1 cellular context compared by ENCODE assay signal in the genomic region with DNA sequence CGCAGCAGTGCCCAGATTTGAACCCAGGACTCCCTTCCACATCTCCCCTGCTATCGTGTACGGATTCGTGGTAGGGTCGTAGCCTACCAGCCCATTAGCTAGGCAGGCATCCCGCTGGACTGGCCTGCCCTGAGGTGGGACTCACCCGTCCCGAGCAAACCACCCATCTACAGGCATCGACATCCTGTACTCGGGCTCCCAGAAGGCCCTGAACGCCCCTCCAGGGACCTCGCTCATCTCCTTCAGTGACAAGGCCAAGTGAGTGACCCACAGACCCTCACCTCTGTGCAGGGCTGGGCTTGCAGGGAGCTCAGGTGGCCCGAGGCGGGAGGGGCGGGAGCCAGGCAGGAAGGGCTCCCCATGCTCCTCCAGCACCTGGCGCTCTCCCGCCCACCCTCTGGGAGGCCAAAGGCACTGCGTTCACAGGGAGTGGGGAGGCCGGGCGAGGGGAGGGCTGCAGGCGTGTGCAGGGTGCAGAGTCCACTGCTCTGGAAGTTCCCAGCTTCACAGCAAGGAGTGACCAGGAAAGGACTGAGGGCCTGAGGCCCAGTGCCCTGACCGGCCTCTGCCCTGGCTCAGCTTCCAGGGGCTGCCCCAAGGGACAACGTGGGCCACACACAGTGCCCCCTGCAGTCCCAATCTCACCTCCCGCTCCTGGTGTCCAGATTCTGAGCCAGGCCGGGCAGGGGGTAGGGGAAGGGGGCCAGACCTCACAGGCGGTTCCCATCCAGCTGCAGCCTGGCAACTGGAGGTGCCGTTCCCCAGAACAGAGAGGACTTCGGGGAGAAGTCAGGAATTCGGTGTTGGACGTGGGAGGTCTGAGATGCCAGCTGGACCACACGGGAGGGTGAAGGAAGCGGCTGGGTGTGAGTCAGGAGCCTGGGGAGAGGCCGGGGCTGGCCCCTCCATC.
TF ChIP-seq lines count a peak whose summit lies in the region.

No MANE protein-coding gene starts in this region.

TF ChIP-seq in HepG2, 621 proteins besides CTCF, POLR2A, EP300 and RAD21 (continued from another document and continues in another):
- TF ChIP-seq ZNF687 (CRISPR knock-in tag; IDR thresholded peaks at IDR 0.05) (peak; percentile 100), TBX2 (CRISPR knock-in tag; IDR thresholded peaks at IDR 0.05; ENCODE audit: borderline replicate concordance) (peak; percentile 98), FOXK1 (CRISPR knock-in tag; IDR thresholded peaks at IDR 0.05; ENCODE audit: borderline replicate concordance, low read depth) (peak; percentile 59), ZNF784 (CRISPR knock-in tag; IDR thresholded peaks at IDR 0.05; ENCODE audit: borderline replicate concordance) (peak; percentile 95), TBX3 (IDR thresholded peaks at IDR 0.05; ENCODE audit: borderline replicate concordance) (peak; percentile 54; the same call in 1 of the 2 replicates), ZFP1 (CRISPR knock-in tag; IDR thresholded peaks at IDR 0.05) (peak; percentile 75; the same call in 1 of the 2 replicates), CSRNP2 (CRISPR knock-in tag; conservative IDR thresholded peaks at IDR 0.05; ENCODE audit: low read depth) (no peak), PRMT3 (CRISPR knock-in tag; IDR thresholded peaks at IDR 0.05; ENCODE audit: borderline replicate concordance, low read depth) (peak; percentile 68; the same call in 1 of the 2 replicates), KLF13 (CRISPR knock-in tag; IDR thresholded peaks at IDR 0.05) (peak; percentile 54; the same call in 1 of the 2 replicates), ISX (CRISPR knock-in tag; conservative IDR thresholded peaks at IDR 0.05) (no peak), NR2F2 (IDR thresholded peaks at IDR 0.05; ENCODE audit: borderline replicate concordance, low read depth) (no peak), HHEX (CRISPR knock-in tag; IDR thresholded peaks at IDR 0.05) (no peak; the same call in 1 of the 2 replicates), RNF219 (CRISPR knock-in tag; IDR thresholded peaks at IDR 0.05) (no peak; the same call in 1 of the 2 replicates), ZNF562 (CRISPR knock-in tag; IDR thresholded peaks at IDR 0.05; ENCODE audit: borderline replicate concordance) (no peak), SRSF1 (optimal IDR thresholded peaks at IDR 0.05; ENCODE audit: low read depth, low read length) (peak; percentile 81), ZNF781 (CRISPR knock-in tag; IDR thresholded peaks at IDR 0.05; ENCODE audit: borderline replicate concordance, not compliant biosample characterization) (no peak), SETDB1 (CRISPR knock-in tag; IDR thresholded peaks at IDR 0.05; ENCODE audit: borderline replicate concordance) (no peak), ZNF460 (CRISPR knock-in tag; IDR thresholded peaks at IDR 0.05; ENCODE audit: borderline replicate concordance) (peak; percentile 42; the same call in 1 of the 2 replicates), MAZ (IDR thresholded peaks at IDR 0.05; ENCODE audit: borderline replicate concordance, low read depth, low read length) (peak; percentile 95), MAZ (CRISPR knock-in tag; IDR thresholded peaks at IDR 0.05; ENCODE audit: low read depth) (peak; percentile 100), GTF3A (CRISPR knock-in tag; conservative IDR thresholded peaks at IDR 0.05) (no peak), SP4 (CRISPR knock-in tag; IDR thresholded peaks at IDR 0.05) (peak; percentile 93), PPARG (CRISPR knock-in tag; conservative IDR thresholded peaks at IDR 0.05) (peak; percentile 83), FOXJ3 (CRISPR knock-in tag; IDR thresholded peaks at IDR 0.05; ENCODE audit: borderline replicate concordance) (no peak), SNAPC2 (CRISPR knock-in tag; IDR thresholded peaks at IDR 0.05) (no peak), MTF1 (CRISPR knock-in tag; IDR thresholded peaks at IDR 0.05) (no peak), CBX1 (IDR thresholded peaks at IDR 0.05; ENCODE audit: low read depth) (no peak), ZNF883 (CRISPR knock-in tag; IDR thresholded peaks at IDR 0.05; ENCODE audit: not compliant biosample characterization) (peak; percentile 48), SIX1 (CRISPR knock-in tag; IDR thresholded peaks at IDR 0.05; ENCODE audit: borderline replicate concordance) (no peak; the same call in 1 of the 2 replicates), ZNF660 (CRISPR knock-in tag; IDR thresholded peaks at IDR 0.05; ENCODE audit: borderline replicate concordance, low read depth) (no peak), ZFP36L2 (CRISPR knock-in tag; IDR thresholded peaks at IDR 0.05) (no peak; the same call in 1 of the 2 replicates), TMF1 (CRISPR knock-in tag; IDR thresholded peaks at IDR 0.05; ENCODE audit: low read depth) (peak; percentile 44; the same call in 1 of the 2 replicates)
- TF ChIP-seq, protein P1, sequence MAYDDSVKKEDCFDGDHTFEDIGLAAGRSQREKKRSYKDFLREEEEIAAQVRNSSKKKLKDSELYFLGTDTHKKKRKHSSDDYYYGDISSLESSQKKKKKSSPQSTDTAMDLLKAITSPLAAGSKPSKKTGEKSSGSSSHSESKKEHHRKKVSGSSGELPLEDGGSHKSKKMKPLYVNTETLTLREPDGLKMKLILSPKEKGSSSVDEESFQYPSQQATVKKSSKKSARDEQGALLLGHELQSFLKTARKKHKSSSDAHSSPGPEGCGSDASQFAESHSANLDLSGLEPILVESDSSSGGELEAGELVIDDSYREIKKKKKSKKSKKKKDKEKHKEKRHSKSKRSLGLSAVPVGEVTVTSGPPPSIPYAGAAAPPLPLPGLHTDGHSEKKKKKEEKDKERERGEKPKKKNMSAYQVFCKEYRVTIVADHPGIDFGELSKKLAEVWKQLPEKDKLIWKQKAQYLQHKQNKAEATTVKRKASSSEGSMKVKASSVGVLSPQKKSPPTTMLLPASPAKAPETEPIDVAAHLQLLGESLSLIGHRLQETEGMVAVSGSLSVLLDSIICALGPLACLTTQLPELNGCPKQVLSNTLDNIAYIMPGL (CRISPR knock-in tag; IDR thresholded peaks at IDR 0.05; ENCODE audit: borderline replicate concordance in 1 of 2, low read depth in 1 of 2) = peak; percentile 71 to 83; a peak in 3 of 4 replicates
- TF ChIP-seq, protein P2, sequence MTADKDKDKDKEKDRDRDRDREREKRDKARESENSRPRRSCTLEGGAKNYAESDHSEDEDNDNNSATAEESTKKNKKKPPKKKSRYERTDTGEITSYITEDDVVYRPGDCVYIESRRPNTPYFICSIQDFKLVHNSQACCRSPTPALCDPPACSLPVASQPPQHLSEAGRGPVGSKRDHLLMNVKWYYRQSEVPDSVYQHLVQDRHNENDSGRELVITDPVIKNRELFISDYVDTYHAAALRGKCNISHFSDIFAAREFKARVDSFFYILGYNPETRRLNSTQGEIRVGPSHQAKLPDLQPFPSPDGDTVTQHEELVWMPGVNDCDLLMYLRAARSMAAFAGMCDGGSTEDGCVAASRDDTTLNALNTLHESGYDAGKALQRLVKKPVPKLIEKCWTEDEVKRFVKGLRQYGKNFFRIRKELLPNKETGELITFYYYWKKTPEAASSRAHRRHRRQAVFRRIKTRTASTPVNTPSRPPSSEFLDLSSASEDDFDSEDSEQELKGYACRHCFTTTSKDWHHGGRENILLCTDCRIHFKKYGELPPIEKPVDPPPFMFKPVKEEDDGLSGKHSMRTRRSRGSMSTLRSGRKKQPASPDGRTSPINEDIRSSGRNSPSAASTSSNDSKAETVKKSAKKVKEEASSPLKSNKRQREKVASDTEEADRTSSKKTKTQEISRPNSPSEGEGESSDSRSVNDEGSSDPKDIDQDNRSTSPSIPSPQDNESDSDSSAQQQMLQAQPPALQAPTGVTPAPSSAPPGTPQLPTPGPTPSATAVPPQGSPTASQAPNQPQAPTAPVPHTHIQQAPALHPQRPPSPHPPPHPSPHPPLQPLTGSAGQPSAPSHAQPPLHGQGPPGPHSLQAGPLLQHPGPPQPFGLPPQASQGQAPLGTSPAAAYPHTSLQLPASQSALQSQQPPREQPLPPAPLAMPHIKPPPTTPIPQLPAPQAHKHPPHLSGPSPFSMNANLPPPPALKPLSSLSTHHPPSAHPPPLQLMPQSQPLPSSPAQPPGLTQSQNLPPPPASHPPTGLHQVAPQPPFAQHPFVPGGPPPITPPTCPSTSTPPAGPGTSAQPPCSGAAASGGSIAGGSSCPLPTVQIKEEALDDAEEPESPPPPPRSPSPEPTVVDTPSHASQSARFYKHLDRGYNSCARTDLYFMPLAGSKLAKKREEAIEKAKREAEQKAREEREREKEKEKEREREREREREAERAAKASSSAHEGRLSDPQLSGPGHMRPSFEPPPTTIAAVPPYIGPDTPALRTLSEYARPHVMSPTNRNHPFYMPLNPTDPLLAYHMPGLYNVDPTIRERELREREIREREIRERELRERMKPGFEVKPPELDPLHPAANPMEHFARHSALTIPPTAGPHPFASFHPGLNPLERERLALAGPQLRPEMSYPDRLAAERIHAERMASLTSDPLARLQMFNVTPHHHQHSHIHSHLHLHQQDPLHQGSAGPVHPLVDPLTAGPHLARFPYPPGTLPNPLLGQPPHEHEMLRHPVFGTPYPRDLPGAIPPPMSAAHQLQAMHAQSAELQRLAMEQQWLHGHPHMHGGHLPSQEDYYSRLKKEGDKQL (CRISPR knock-in tag; IDR thresholded peaks at IDR 0.05; ENCODE audit: low read depth) = peak; percentile 72; the same call in 1 of the 2 replicates
- TF ChIP-seq, protein P3, sequence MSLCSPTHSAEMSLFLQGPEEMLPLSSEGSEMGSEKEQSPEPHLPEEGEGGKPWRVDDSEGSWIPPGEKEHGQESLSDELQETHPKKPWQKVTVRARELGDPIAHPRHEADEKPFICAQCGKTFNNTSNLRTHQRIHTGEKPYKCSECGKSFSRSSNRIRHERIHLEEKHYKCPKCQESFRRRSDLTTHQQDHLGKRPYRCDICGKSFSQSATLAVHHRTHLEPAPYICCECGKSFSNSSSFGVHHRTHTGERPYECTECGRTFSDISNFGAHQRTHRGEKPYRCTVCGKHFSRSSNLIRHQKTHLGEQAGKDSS (CRISPR knock-in tag; IDR thresholded peaks at IDR 0.05; ENCODE audit: borderline replicate concordance, low read depth) = peak; percentile 90
